10 cellular contexts compared by ENCODE assay signal in the genomic region with DNA sequence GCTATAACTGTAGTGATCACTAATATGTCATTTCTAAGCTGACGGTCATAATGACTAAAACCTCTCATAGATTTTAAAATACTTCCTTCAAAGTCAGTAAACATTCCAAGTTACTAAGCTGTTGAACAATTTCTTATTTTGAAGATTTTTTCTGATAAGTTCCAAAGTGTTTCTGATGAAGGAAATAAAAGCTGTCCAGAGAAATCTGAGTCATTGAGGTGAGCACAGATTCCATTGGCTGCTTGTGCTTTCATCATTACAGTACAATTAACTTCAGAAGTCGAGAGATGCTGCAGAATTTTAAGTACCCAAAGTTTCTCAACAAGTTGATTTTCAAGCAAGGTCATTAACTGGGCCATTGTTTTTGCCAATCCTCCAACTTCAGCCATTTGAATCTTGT. TPM values are rescaled to one million over a fixed set of nuclear protein-coding genes. Genes with fewer than 3 reads are reported as not detected.
DNase-seq lines count a peak whose midpoint lies in the region; ATAC-seq, FAIRE-seq and TF ChIP-seq lines count a peak whose summit lies in the region.
"Had no signal": no experiment of that assay in that cellular context is flagged by ENCODE, and none has a peak within 500 bp of the region (broad histone marks: within the 10 kb centered on the region; RNA-seq: fewer than 3 reads in every experiment).

No MANE protein-coding gene starts in this region.

- CTCF ChIA-PET in activated CD8-positive, alpha-beta T cell treated with anti-CD3 and anti-CD28 coated beads for 36 hours (lab: Charles Lee): interaction anchor here (1.0 to 1.4 kb wide), 4 partner anchors 11 to 50 kb away, joined by 3 to 7 read pairs (median 4); no protein-coding TSS in a partner anchor

- H3K4me1 Mint-ChIP-seq in activated CD8-positive, alpha-beta T cell treated with anti-CD3 and anti-CD28 coated beads for 36 hours (ENCODE audit: low read depth): peaks cover 82% of the 10 kb centered on the region

- no peak for ATAC-seq in activated CD8-positive, alpha-beta T cell treated with anti-CD3 and anti-CD28 coated beads for 36 hours
- ATAC-seq in GM18502 (IDR thresholded peaks at IDR 0.05; ENCODE audit: poor library complexity, unreplicated experiment): no peak
- no peak for ATAC-seq in left colon

- POLR2A ChIA-PET in activated CD8-positive, alpha-beta T cell treated with anti-CD3 and anti-CD28 coated beads for 36 hours (lab: Charles Lee): interaction anchor here (0.9 to 20.8 kb wide), 4 partner anchors 8 to 81 kb away, joined by 3 to 367 read pairs (median 34); a partner anchor contains a TSS

- H3K4me1 ChIP-seq in ACC112 (ENCODE audit: control insufficient read depth, insufficient read depth, low read length, unreplicated experiment): peaks cover 30% of the 10 kb centered on the region
- H3K4me1 ChIP-seq in small intestine (ENCODE audit: control insufficient read depth in 2 of 2, insufficient read depth in 1 of 2, low read depth in 1 of 2, low read length in 1 of 2): no peaks in the 10 kb centered on the region

- H3K36me3 ChIP-seq in ACC112 (ENCODE audit: insufficient read depth, low read length): peaks cover 18% of the 10 kb centered on the region
- H3K36me3 ChIP-seq in small intestine (ENCODE audit: control insufficient read depth in 2 of 2, insufficient read depth in 2 of 2, low read length in 2 of 2): peaks cover 0 to 7% of the 10 kb centered on the region in 2 donors

- WGBS in small intestine, 3 donors: 77 to 88% (median 78%) methylated on average over 2 of the region's 2 CpGs

- H3K27ac ChIP-seq in ACC112 (ENCODE audit: low read depth, low read length) (peak overlapping the region; percentile 84), small intestine (ENCODE audit: low read depth in 1 of 2, low read length in 1 of 2) (peak overlapping the region in 1 of 2 donors; percentile 34)

- no peak for FAIRE-seq in small intestine (lab: Jason Lieb, UNC)

- H3K9me3 ChIP-seq in small intestine (ENCODE audit: control insufficient read depth, low read depth): no peaks in the 10 kb centered on the region

- H3K4me3 ChIP-seq in ACC112 (ENCODE audit: low read depth, low read length): 0 out of 2 replicates have a peak overlapping the region, but pooled peaks have one; percentile 15
- H3K4me3 ChIP-seq in small intestine (ENCODE audit: low read depth in 1 of 2, low read length in 2 of 2): no peak overlapping the region

- peaks cover 2% of the 10 kb centered on the region for H3K9me3 Mint-ChIP-seq in activated CD8-positive, alpha-beta T cell treated with anti-CD3 and anti-CD28 coated beads for 36 hours

- intact Hi-C loops in activated CD8-positive, alpha-beta T cell treated with anti-CD3 and anti-CD28 coated beads for 36 hours (cut with micrococcal nuclease): no loop called here
- intact Hi-C loops in left colon (cut with DNase I, micrococcal nuclease): no loop called here

- TF ChIP-seq CTCF in activated CD8-positive, alpha-beta T cell treated with anti-CD3 and anti-CD28 coated beads for 36 hours (IDR thresholded peaks at IDR 0.05): no peak

- H3K27ac Mint-ChIP-seq in activated CD8-positive, alpha-beta T cell treated with anti-CD3 and anti-CD28 coated beads for 36 hours: peak overlapping the region; percentile 97

- no peak overlapping the region for H2AFZ ChIP-seq in ACC112 (ENCODE audit: low read length, unreplicated experiment)

- H3K79me2 ChIP-seq in ACC112 (ENCODE audit: control insufficient read depth, insufficient read depth, low read length, unreplicated experiment): peaks cover 71% of the 10 kb centered on the region

- H3K36me3 Mint-ChIP-seq in activated CD8-positive, alpha-beta T cell treated with anti-CD3 and anti-CD28 coated beads for 36 hours (ENCODE audit: low read depth): peaks cover 62% of the 10 kb centered on the region

- DNase-seq in GM03348 (ENCODE audit: low spot score) (peak; percentile 27), glomerular visceral epithelial cell (ENCODE audit: extremely low spot score) (peak; percentile 30), small intestine (no peak), DMS 273 (lab: John Stamatoyannopoulos, UW; ENCODE audit: unreplicated experiment) (no peak), left colon (no peak)
- no peak for DNase-seq in activated CD8-positive, alpha-beta T cell treated with anti-CD3 and anti-CD28 coated beads for 36 hours
- DNase-seq: NCI-H510A treated with DMSO at 0.1 percent for 48 hours had no signal

- peak overlapping the region; percentile 51 for H3K4me3 Mint-ChIP-seq in activated CD8-positive, alpha-beta T cell treated with anti-CD3 and anti-CD28 coated beads for 36 hours

- H3K27me3 ChIP-seq in ACC112 (ENCODE audit: insufficient read depth, low read length) (no peaks in the 10 kb centered on the region), small intestine (ENCODE audit: control insufficient read depth in 2 of 2, insufficient read depth in 2 of 2, low read length in 2 of 2) (no peaks in the 10 kb centered on the region)

- H3K27me3 Mint-ChIP-seq in activated CD8-positive, alpha-beta T cell treated with anti-CD3 and anti-CD28 coated beads for 36 hours: no peaks in the 10 kb centered on the region

RNA-seq across cellular contexts. Expression of a gene that starts 23.9 kb away (rescaled TPM):
- 100 to 1,000 TPM; 135 to 153 TPM for total RNA-seq in activated CD8-positive, alpha-beta T cell treated with anti-CD3 and anti-CD28 coated beads for 36 hours
- 10 to 100 TPM in 2 of 3 donors, 1 to 10 TPM in 1; 6.3 to 29.2 (median 25.4) TPM for polyA plus RNA-seq in small intestine
- total RNA-seq in left colon: 100 to 1,000 TPM in 1 of 2 donors, 10 to 100 TPM in 1; 57.7 to 125 TPM

RNA-seq across cellular contexts. Expression of a gene that starts 51.5 kb away (rescaled TPM):
- total RNA-seq in activated CD8-positive, alpha-beta T cell treated with anti-CD3 and anti-CD28 coated beads for 36 hours: not detected
- polyA plus RNA-seq in small intestine: 1 to 10 TPM in 1 of 3 donors, under 1 TPM in 1, not detected in 1; 0.34 to 1.6 TPM
- under 1 TPM in 1 of 2 donors, not detected in 1; 0.28 TPM for total RNA-seq in left colon
- total RNA-seq: myocyte had no signal

Comparison
In these comparisons a context has a peak if more than half of its experiments do, and no peak if none do; other contexts are left out.
1. DNase-seq: peak in GM03348 (single experiment) and glomerular visceral epithelial cell (single experiment); none in activated CD8-positive, alpha-beta T cell treated with anti-CD3 and anti-CD28 coated beads for 36 hours (single experiment), small intestine (single experiment), DMS 273 (single experiment) and left colon (0 of 2).